Comparison of ENCODE assay signal across 1 cellular context in genomic region chr1:31510853-31511789, GRCh38.
TF ChIP-seq lines count a peak whose summit lies in the region.

No MANE protein-coding gene starts in this region.

TF ChIP-seq in GM12878, 131 proteins besides CTCF, POLR2A, EP300 and RAD21 (continued from another document):
- TF ChIP-seq USF2 (IDR thresholded peaks at IDR 0.05; ENCODE audit: borderline replicate concordance, low read depth, low read length) (no peak), MTA3 (IDR thresholded peaks at IDR 0.05; ENCODE audit: borderline replicate concordance, low read length) (no peak), EED (IDR thresholded peaks at IDR 0.05; ENCODE audit: low read depth) (no peak), NFIC (IDR thresholded peaks at IDR 0.05; ENCODE audit: low read depth, low read length) (no peak), JUND (IDR thresholded peaks at IDR 0.05; ENCODE audit: low read depth, low read length) (no peak), REST (IDR thresholded peaks at IDR 0.05; ENCODE audit: low read depth, low read length) (no peak), NR2C1 (IDR thresholded peaks at IDR 0.05) (no peak), CBX5 (IDR thresholded peaks at IDR 0.05; ENCODE audit: low read depth) (no peak), TAF1 (IDR thresholded peaks at IDR 0.05; ENCODE audit: borderline replicate concordance, low read depth, low read length) (no peak), ZNF687 (IDR thresholded peaks at IDR 0.05) (peak; percentile 59), EGR1 (IDR thresholded peaks at IDR 0.05; ENCODE audit: borderline replicate concordance in 1 of 2, low read depth in 2 of 2, low read length in 2 of 2) (no peak), HDGF (IDR thresholded peaks at IDR 0.05) (0 out of 2 replicates have a peak, but pooled peaks have one; percentile 28), ZNF24 (IDR thresholded peaks at IDR 0.05) (no peak), YBX1 (IDR thresholded peaks at IDR 0.05) (no peak), MAX (IDR thresholded peaks at IDR 0.05; ENCODE audit: low read depth, low read length) (no peak), MEF2B (IDR thresholded peaks at IDR 0.05; ENCODE audit: partially characterized antibody, poor library complexity, severe bottlenecking) (peak; percentile 44), MYC (IDR thresholded peaks at IDR 0.05; ENCODE audit: insufficient read depth, insufficient read length, insufficient replicate concordance, low read length, severe bottlenecking) (no peak)
